In genomic region chr13:25375727-25376358, GRCh38 we compare ENCODE assay signal across 9 cellular contexts. TPM values are rescaled to one million over a fixed set of nuclear protein-coding genes. Genes with fewer than 3 reads are reported as not detected.
DNase-seq lines count a peak whose midpoint lies in the region; ATAC-seq and TF ChIP-seq lines count a peak whose summit lies in the region.
"Had no signal": no experiment of that assay in that cellular context is flagged by ENCODE, and none has a peak within 500 bp of the region (broad histone marks: within the 10 kb centered on the region; RNA-seq: fewer than 3 reads in every experiment).

No MANE protein-coding gene starts in this region.

- in situ Hi-C loops in Panc1 (cut with HindIII; ENCODE audit: low pct_unique_long_range_greater_than_20kb, low sequenced_read_pairs): no loop called here

- POLR2A ChIA-PET in Panc1 (lab: Charles Lee): interaction anchor here (0.7 kb wide), 1 partner anchor 45 kb away, joined by 6 read pairs; no protein-coding TSS in a partner anchor

- intact Hi-C loops in Panc1 (cut with micrococcal nuclease; ENCODE audit: unreplicated experiment) (no loop called here), uterus (cut with DNase I; ENCODE audit: low total_unique reads) (no loop called here)

- H3K36me3 ChIP-seq in Panc1 (ENCODE audit: control insufficient read depth, insufficient read depth, low read length) (no peaks in the 10 kb centered on the region), uterus (no peaks in the 10 kb centered on the region)

- DNase-seq in activated CD8-positive, alpha-beta memory T cell treated with anti-CD3 and anti-CD28 coated beads, Interleukin-2, amount 50 U/mL, for 1 hour (ENCODE audit: extremely low read depth): peak; percentile 4
- no peak for DNase-seq in activated CD8-positive, alpha-beta memory T cell treated with anti-CD3 and anti-CD28 coated beads for 24 hours
- DNase-seq in HT1080 (ENCODE audit: low read depth) (peak; percentile 37), Panc1 (ENCODE audit: low read depth, low spot score) (peak; percentile 25), cardiac fibroblast (ENCODE audit: low read depth in 2 of 2) (peak; percentile 60 to 63), lung microvascular endothelial cell (ENCODE audit: low read depth in 2 of 2) (peak; percentile 50 to 64), uterus (no peak)
- DNase-seq: activated naive CD8-positive, alpha-beta T cell treated with anti-CD3 and anti-CD28 coated beads, Interleukin-2, amount 10 ng/mL, durations not matched to agents 7 days and 5 days had no signal

- no TSS peak for BruUV-seq in Panc1 (replicated peaks; lab: Mats Ljungman, UMichigan)

- peak; percentile 57; the same call in 1 of the 2 replicates for ATAC-seq in Panc1
- no peak for ATAC-seq in GM21381 (IDR thresholded peaks at IDR 0.05; ENCODE audit: unreplicated experiment)

- H3K4me3 ChIP-seq in Panc1 (ENCODE audit: low read depth in 2 of 2, low read length in 2 of 2) (no peak overlapping the region), cardiac fibroblast (replicated peaks in 1 of 2; ENCODE audit: low read depth in 2 of 2, low read length in 2 of 2) (no peak overlapping the region), uterus (no peak overlapping the region)

- H3K9me3 ChIP-seq in Panc1 (ENCODE audit: control insufficient read depth, insufficient read depth, low read depth, low read length) (no peaks in the 10 kb centered on the region), uterus (no peaks in the 10 kb centered on the region)

- CTCF ChIA-PET in Panc1 (lab: Charles Lee): no interaction called here

- H3K27me3 ChIP-seq in Panc1 (ENCODE audit: control insufficient read depth, insufficient read depth, low read length) (no peaks in the 10 kb centered on the region; the same call in 1 of the 2 replicates), uterus (peaks cover 0 to 6% of the 10 kb centered on the region in 2 donors)

- no peaks in the 10 kb centered on the region for H3K4me1 ChIP-seq in Panc1 (ENCODE audit: control insufficient read depth, insufficient read depth, low read length)
- peaks cover 0 to 9% of the 10 kb centered on the region in 2 donors for H3K4me1 ChIP-seq in uterus

- peak; percentile 80 for TF ChIP-seq CTCF in Panc1 (IDR thresholded peaks at IDR 0.05)
- peak; percentile 59 for TF ChIP-seq CTCF in cardiac fibroblast (IDR thresholded peaks at IDR 0.05; ENCODE audit: low read depth, low read length)
- peak in 3 of 4 experiments; percentile 13 to 24 (median 16) for TF ChIP-seq CTCF in uterus (IDR thresholded peaks at IDR 0.05)

- no peak for TF ChIP-seq POLR2A in uterus (IDR thresholded peaks at IDR 0.05)

- H3K27ac ChIP-seq in Panc1 (ENCODE audit: low read length): no peak overlapping the region
- H3K27ac ChIP-seq in uterus: no peak overlapping the region

RNA-seq across cellular contexts. Expression of gene ATP8A2, which starts 4.1 kb away (rescaled TPM):
- total RNA-seq in HT1080 (2014; rRNA removed; shearing (Covaris generic)): 0.64 and 0.67 TPM in 2 replicates
- 0.27 and 0.29 TPM in 2 replicates for polyA plus RNA-seq in HT1080 (2015; cell fraction: cytosol; rRNA removed)
- polyA plus RNA-seq in HT1080 (2015; cell fraction: nucleus; rRNA removed): 0.22 and 0.51 TPM in 2 replicates
- not detected for total RNA-seq in Panc1 (2021; ENCODE audit: unreplicated experiment)
- not detected for polyA plus RNA-seq in Panc1 (2012; ENCODE audit: insufficient read length)
- under 0.01 TPM in 2 replicates for total RNA-seq in lung microvascular endothelial cell
- total RNA-seq in uterus: 10 to 100 TPM in 1 of 4 donors, under 1 TPM in 1, not detected in 2; 0.64 to 21.4 TPM

Comparison
In these comparisons a context has a peak if more than half of its experiments do, and no peak if none do; other contexts are left out.
1. DNase-seq: peak in activated CD8-positive, alpha-beta memory T cell treated with anti-CD3 and anti-CD28 coated beads, Interleukin-2, amount 50 U/mL, for 1 hour (single experiment), HT1080 (single experiment), Panc1 (single experiment), cardiac fibroblast (2 of 2) and lung microvascular endothelial cell (2 of 2); none in activated CD8-positive, alpha-beta memory T cell treated with anti-CD3 and anti-CD28 coated beads for 24 hours (single experiment) and uterus (0 of 2).
2. CTCF ChIP-seq: peak in every context shown above with its lines; median percentile 80 in Panc1; 59 in cardiac fibroblast; 16 in uterus.